Comparison of ENCODE assay signal across 27 cellular contexts in the genomic region with DNA sequence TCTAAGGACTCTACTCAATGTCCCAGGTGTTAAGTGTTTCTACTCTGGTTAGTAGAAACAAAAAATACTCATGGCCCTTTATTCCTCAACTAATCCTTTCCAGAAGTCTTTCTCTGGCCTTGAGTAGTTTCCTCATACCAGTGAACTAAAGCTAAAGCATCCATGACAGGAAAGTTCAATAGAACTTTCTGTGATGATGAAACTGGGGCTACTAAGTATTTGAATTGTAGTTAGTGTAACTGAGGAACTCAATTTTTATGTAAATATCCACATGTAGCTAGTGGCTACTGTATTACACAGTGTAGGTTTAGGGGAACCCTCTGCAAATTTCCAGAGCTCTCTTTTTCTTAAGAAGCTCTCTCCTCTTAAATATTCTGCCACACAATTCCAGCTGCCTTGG.
"Had no signal": no experiment of that assay in that cellular context is flagged by ENCODE, and none has a peak within 500 bp of the region (broad histone marks: within the 10 kb centered on the region; RNA-seq: fewer than 3 reads in every experiment).

No MANE protein-coding gene starts in this region.

- DNase-seq: activated CD4-positive, alpha-beta T cell treated with anti-CD3 and anti-CD28 coated beads, Interleukin-2, amount 10 ng/mL, durations not matched to agents 7 days and 5 days; activated CD4-positive, CD25-positive, alpha-beta regulatory T cell treated with anti-CD3 and anti-CD28 coated beads, Interleukin-2, amount 50 U/mL, for 72 hours; activated CD8-positive, alpha-beta memory T cell treated with anti-CD3 and anti-CD28 coated beads, Interleukin-2, amount 10 ng/mL, durations not matched to agents 7 days and 5 days; activated CD8-positive, alpha-beta T cell treated with anti-CD3 and anti-CD28 coated beads for 36 hours; activated gamma-delta T cell treated with Interleukin-2 at 50 U/mL for 16 hours; activated T-cell treated with anti-CD3 and anti-CD28 coated beads for 4 hours; brain microvascular endothelial cell; caudate nucleus; dermis blood vessel endothelial cell; effector CD8-positive, alpha-beta T cell; esophagus squamous epithelium; heart left ventricle; left ventricle myocardium inferior; naive thymus-derived CD8-positive, alpha-beta T cell; stimulated activated CD4-positive, alpha-beta T cell treated with anti-CD3 and anti-CD28 coated beads, Interleukin-4, amount 100 ng/mL, for 24 hours; substantia nigra; T-helper 2 cell; thyroid gland; upper lobe of right lung had no signal

- H3K4me3 Mint-ChIP-seq: activated CD4-positive, alpha-beta T cell treated with anti-CD3 and anti-CD28 coated beads, Interleukin-2, amount 10 ng/mL, durations not matched to agents 7 days and 5 days; activated CD8-positive, alpha-beta memory T cell treated with anti-CD3 and anti-CD28 coated beads, Interleukin-2, amount 10 ng/mL, durations not matched to agents 7 days and 5 days; activated CD8-positive, alpha-beta T cell treated with anti-CD3 and anti-CD28 coated beads for 36 hours; activated naive CD4-positive, alpha-beta T cell treated with anti-CD3 and anti-CD28 coated beads, Interleukin-2, amount 50 U/mL, for 24 hours; activated T-helper 1 cell treated with anti-CD3 and anti-CD28 coated beads, Interleukin-12 subunit alpha, Interleukin-12 subunit beta, Interleukin-2, Interleukin-4 antibody, amounts not matched to agents 30 ng/mL and 10 ng/mL and 1 ng/mL, durations not matched to agents 14 hours and 24 hours and 36 hours; mesothelial cell of epicardium; naive thymus-derived CD8-positive, alpha-beta T cell; stimulated activated naive CD8-positive, alpha-beta T cell treated with anti-CD3 and anti-CD28 coated beads, Interleukin-15, Interleukin-2, amounts not matched to agents 100 ng/mL and 50 ng/mL, for 24 hours had no signal

- H3K27ac Mint-ChIP-seq: activated CD4-positive, alpha-beta T cell treated with anti-CD3 and anti-CD28 coated beads, Interleukin-2, amount 10 ng/mL, durations not matched to agents 7 days and 5 days; activated CD8-positive, alpha-beta memory T cell treated with anti-CD3 and anti-CD28 coated beads, Interleukin-2, amount 10 ng/mL, durations not matched to agents 7 days and 5 days; activated CD8-positive, alpha-beta T cell treated with anti-CD3 and anti-CD28 coated beads for 36 hours; activated naive CD4-positive, alpha-beta T cell treated with anti-CD3 and anti-CD28 coated beads, Interleukin-2, amount 50 U/mL, for 24 hours; activated T-helper 1 cell treated with anti-CD3 and anti-CD28 coated beads, Interleukin-12 subunit alpha, Interleukin-12 subunit beta, Interleukin-2, Interleukin-4 antibody, amounts not matched to agents 30 ng/mL and 10 ng/mL and 1 ng/mL, durations not matched to agents 14 hours and 24 hours and 36 hours; mesothelial cell of epicardium; naive thymus-derived CD8-positive, alpha-beta T cell; stimulated activated naive CD8-positive, alpha-beta T cell treated with anti-CD3 and anti-CD28 coated beads, Interleukin-15, Interleukin-2, amounts not matched to agents 100 ng/mL and 50 ng/mL, for 24 hours had no signal

- H3K27me3 ChIP-seq: ascending aorta, brain microvascular endothelial cell, esophagus squamous epithelium, heart left ventricle, right atrium auricular region, thyroid gland, upper lobe of right lung had no signal

- H3K4me1 ChIP-seq: prostate gland, thyroid gland, upper lobe of right lung had no signal

- H3K36me3 ChIP-seq: ascending aorta, brain microvascular endothelial cell, prostate gland, thyroid gland, upper lobe of right lung had no signal

- H3K9me3 ChIP-seq: prostate gland, thyroid gland had no signal

- H3K27ac ChIP-seq: ascending aorta, brain microvascular endothelial cell, esophagus squamous epithelium, heart left ventricle, left ventricle myocardium inferior, prostate gland, right atrium auricular region, thyroid gland, upper lobe of right lung, VCaP had no signal

- H3K4me1 Mint-ChIP-seq: activated CD4-positive, alpha-beta T cell treated with anti-CD3 and anti-CD28 coated beads, Interleukin-2, amount 10 ng/mL, durations not matched to agents 7 days and 5 days; activated CD8-positive, alpha-beta memory T cell treated with anti-CD3 and anti-CD28 coated beads, Interleukin-2, amount 10 ng/mL, durations not matched to agents 7 days and 5 days had no signal

- H3K9me3 Mint-ChIP-seq: activated naive CD4-positive, alpha-beta T cell treated with anti-CD3 and anti-CD28 coated beads, Interleukin-2, amount 50 U/mL, for 24 hours had no signal

- H3K4me3 ChIP-seq: ascending aorta, esophagus squamous epithelium, heart left ventricle, left ventricle myocardium inferior, prostate gland, right atrium auricular region, thyroid gland, upper lobe of right lung had no signal

- H3K27me3 Mint-ChIP-seq: activated CD4-positive, alpha-beta T cell treated with anti-CD3 and anti-CD28 coated beads, Interleukin-2, amount 10 ng/mL, durations not matched to agents 7 days and 5 days; activated CD8-positive, alpha-beta memory T cell treated with anti-CD3 and anti-CD28 coated beads, Interleukin-2, amount 10 ng/mL, durations not matched to agents 7 days and 5 days; activated CD8-positive, alpha-beta T cell treated with anti-CD3 and anti-CD28 coated beads for 36 hours; activated naive CD4-positive, alpha-beta T cell treated with anti-CD3 and anti-CD28 coated beads, Interleukin-2, amount 50 U/mL, for 24 hours; naive thymus-derived CD8-positive, alpha-beta T cell; stimulated activated naive CD8-positive, alpha-beta T cell treated with anti-CD3 and anti-CD28 coated beads, Interleukin-15, Interleukin-2, amounts not matched to agents 100 ng/mL and 50 ng/mL, for 24 hours had no signal
